Comparison of ENCODE assay signal across 8 cellular contexts in the genomic region with DNA sequence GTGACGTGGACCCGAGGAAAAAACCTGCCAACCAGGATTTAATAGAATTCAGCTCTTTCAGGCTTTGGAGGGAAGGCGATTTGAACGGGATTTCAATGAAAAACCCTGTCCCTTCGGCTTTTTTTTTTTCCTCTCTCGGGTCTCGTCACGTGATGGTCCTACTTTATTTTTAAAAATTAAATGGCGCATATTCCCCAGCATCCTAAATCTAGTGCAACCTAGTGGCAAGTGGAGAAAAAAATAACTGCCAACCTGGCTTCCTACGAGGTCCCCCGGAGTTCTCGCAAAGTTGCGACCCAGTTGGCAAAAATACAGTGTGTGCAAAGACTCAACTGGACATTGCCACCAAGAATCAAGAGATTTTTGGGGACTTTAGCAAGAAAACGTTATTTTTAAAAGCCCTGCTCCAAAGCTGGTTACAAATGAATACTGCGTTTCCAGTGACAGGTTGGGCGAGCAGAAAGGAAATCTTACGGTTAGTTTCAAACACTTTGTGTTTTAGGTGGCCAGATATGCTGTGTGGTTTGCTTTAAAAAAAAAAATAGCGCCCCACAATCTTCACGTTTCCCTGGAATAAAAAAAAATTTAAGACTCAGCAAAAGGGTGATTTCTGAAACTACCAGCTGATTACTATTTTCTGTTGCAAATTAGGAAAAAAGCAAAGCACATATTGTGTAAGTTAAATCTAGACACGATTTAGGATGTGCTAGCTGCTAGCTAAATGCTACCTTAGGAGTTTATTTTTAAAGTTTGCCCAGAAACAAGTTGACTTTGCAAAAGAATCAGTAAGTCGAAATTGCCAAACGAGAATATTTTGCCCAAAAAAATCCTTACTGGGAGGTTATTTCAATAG. TPM values are rescaled to one million over a fixed set of nuclear protein-coding genes. Genes with fewer than 3 reads are reported as not detected.
DNase-seq lines count a peak whose midpoint lies in the region; ATAC-seq, FAIRE-seq and TF ChIP-seq lines count a peak whose summit lies in the region.

No MANE protein-coding gene starts in this region.

- H3K27ac Mint-ChIP-seq in stimulated activated naive B cell treated with anti-CD40 and anti-IgM and Interleukin-4, amounts not matched to agents 10 μg/mL and 1 μg/mL and 100 μg/mL, for 72 hours, result peak overlapping the region; percentile 99

- H3K36me3 ChIP-seq in kidney (ENCODE audit: control insufficient read depth in 1 of 2, insufficient read depth in 2 of 2, low read length in 2 of 2), result peaks cover 3 to 5% of the 10 kb centered on the region in 2 donors

- peak overlapping the region; percentile 98 to 100 for H3K27ac ChIP-seq in kidney (ENCODE audit: low read depth in 2 of 2, low read length in 2 of 2)

- TF ChIP-seq CTCF in GM12864 (IDR thresholded peaks at IDR 0.05; ENCODE audit: low read depth, low read length, missing control alignments) (peak; percentile 44), cardiac fibroblast (IDR thresholded peaks at IDR 0.05; ENCODE audit: low read depth, low read length) (peak; percentile 58), kidney (IDR thresholded peaks at IDR 0.05; ENCODE audit: borderline replicate concordance, extremely low read depth, insufficient read depth) (peak; percentile 48)

- peaks cover 10 to 13% of the 10 kb centered on the region in 2 donors for H3K4me1 ChIP-seq in kidney (ENCODE audit: control insufficient read depth in 1 of 2, insufficient read depth in 1 of 2, low read depth in 1 of 2, low read length in 2 of 2)

- no peak for FAIRE-seq in kidney (lab: Jason Lieb, UNC)

- H3K36me3 Mint-ChIP-seq in stimulated activated naive B cell treated with anti-CD40 and anti-IgM and Interleukin-4, amounts not matched to agents 10 μg/mL and 1 μg/mL and 100 μg/mL, for 72 hours, result peaks cover 6 to 7% of the 10 kb centered on the region in 2 donors

- H3K4me1 Mint-ChIP-seq in stimulated activated naive B cell treated with anti-CD40 and anti-IgM and Interleukin-4, amounts not matched to agents 10 μg/mL and 1 μg/mL and 100 μg/mL, for 72 hours, result peaks cover 35 to 58% of the 10 kb centered on the region in 2 donors

- no peaks in the 10 kb centered on the region for H3K9me3 ChIP-seq in kidney (ENCODE audit: control insufficient read depth in 1 of 2, low read length in 2 of 2)

- peak overlapping the region; percentile 88 to 92 for H3K4me3 Mint-ChIP-seq in stimulated activated naive B cell treated with anti-CD40 and anti-IgM and Interleukin-4, amounts not matched to agents 10 μg/mL and 1 μg/mL and 100 μg/mL, for 72 hours

- H3K9me3 Mint-ChIP-seq in stimulated activated naive B cell treated with anti-CD40 and anti-IgM and Interleukin-4, amounts not matched to agents 10 μg/mL and 1 μg/mL and 100 μg/mL, for 72 hours, result no peaks in the 10 kb centered on the region

- no peaks in the 10 kb centered on the region for H3K27me3 Mint-ChIP-seq in stimulated activated naive B cell treated with anti-CD40 and anti-IgM and Interleukin-4, amounts not matched to agents 10 μg/mL and 1 μg/mL and 100 μg/mL, for 72 hours

- DNase-seq in A172 (ENCODE audit: low spot score) (peak; percentile 60), GM12864 (ENCODE audit: low read depth) (no peak), NAMALWA (ENCODE audit: low spot score) (peak; percentile 78), SKM-1 treated with dmso at 0.1 percent for 144 hours (lab: John Stamatoyannopoulos, UW; ENCODE audit: unreplicated experiment) (peak; percentile 57), cardiac fibroblast (ENCODE audit: low read depth in 2 of 2) (peak; percentile 73 to 75), kidney (no peak)
- DNase-seq in stimulated activated naive B cell treated with anti-CD40 and anti-IgM and Interleukin-4, amounts not matched to agents 10 μg/mL and 1 μg/mL and 100 μg/mL, for 72 hours, result no peak

- H3K9ac ChIP-seq in kidney (ENCODE audit: low read length in 2 of 2), result peak overlapping the region; percentile 99 to 100

- peak overlapping the region; percentile 64 for H3K4me3 ChIP-seq in GM12864 (ENCODE audit: low read depth, low read length)
- H3K4me3 ChIP-seq in cardiac fibroblast (replicated peaks in 1 of 2; ENCODE audit: low read depth in 2 of 2, low read length in 2 of 2), result peak overlapping the region; percentile 82 to 85
- H3K4me3 ChIP-seq in kidney (ENCODE audit: low read length in 2 of 2), result peak overlapping the region; percentile 94 to 97

- intact Hi-C loops in kidney (cut with DNase I), result no loop called here

- peak; percentile 5 to 12 for ATAC-seq in stimulated activated naive B cell treated with anti-CD40 and anti-IgM and Interleukin-4, amounts not matched to agents 10 μg/mL and 1 μg/mL and 100 μg/mL, for 72 hours (replicated peaks)
- ATAC-seq in GM19023 (IDR thresholded peaks at IDR 0.05; ENCODE audit: unreplicated experiment), result no peak

RNA-seq across cellular contexts. Expression of a gene that starts 0.7 kb away (rescaled TPM):
- total RNA-seq in A172 (2014; rRNA removed; shearing (Covaris generic)), result 6.4 and 8.9 TPM in 2 replicates
- 80.7 TPM for total RNA-seq in kidney
- polyA plus RNA-seq in kidney (ENCODE audit: insufficient read depth, low read depth, low replicate concordance), result 17.5 TPM

RNA-seq across cellular contexts. Expression of a gene that starts 6.4 kb away (rescaled TPM):
- total RNA-seq in A172 (2014; rRNA removed; shearing (Covaris generic)), result 47.5 and 55.9 TPM in 2 replicates
- 31.7 TPM for total RNA-seq in kidney
- 4.6 TPM for polyA plus RNA-seq in kidney (ENCODE audit: insufficient read depth, low read depth, low replicate concordance)

Comparison
In these comparisons a context has a peak if more than half of its experiments do, and no peak if none do; other contexts are left out.
1. DNase-seq: peak in A172 (single experiment), NAMALWA (single experiment), SKM-1 treated with dmso at 0.1 percent for 144 hours (single experiment) and cardiac fibroblast (2 of 2); none in GM12864 (single experiment), kidney (single experiment) and stimulated activated naive B cell treated with anti-CD40 and anti-IgM and Interleukin-4, amounts not matched to agents 10 μg/mL and 1 μg/mL and 100 μg/mL, for 72 hours (single experiment).
2. Peak in every context shown above with its lines, with median percentiles within 50 percentile points of each other: H3K4me3 ChIP-seq and CTCF ChIP-seq.